2 cellular contexts compared by ENCODE assay signal in genomic region chr3:136624894-136625815, GRCh38.
TF ChIP-seq lines count a peak whose summit lies in the region.

No MANE protein-coding gene starts in this region.

TF ChIP-seq in K562, 482 proteins besides CTCF, POLR2A, EP300 and RAD21 (continued from another document):
- TF ChIP-seq ATF3 (IDR thresholded peaks at IDR 0.05): peak; percentile 19; the same call in 1 of the 2 replicates
- TF ChIP-seq ATF3 (CRISPR knock-in tag; conservative IDR thresholded peaks at IDR 0.05): no peak
- TF ChIP-seq ZNF764 (CRISPR knock-in tag; IDR thresholded peaks at IDR 0.05; ENCODE audit: low read depth): no peak
- no peak for TF ChIP-seq ZNF23 (CRISPR knock-in tag; IDR thresholded peaks at IDR 0.05)

TF ChIP-seq in liver, 16 proteins besides CTCF, POLR2A, EP300 and RAD21 (continued from another document):
- TF ChIP-seq, protein P1, sequence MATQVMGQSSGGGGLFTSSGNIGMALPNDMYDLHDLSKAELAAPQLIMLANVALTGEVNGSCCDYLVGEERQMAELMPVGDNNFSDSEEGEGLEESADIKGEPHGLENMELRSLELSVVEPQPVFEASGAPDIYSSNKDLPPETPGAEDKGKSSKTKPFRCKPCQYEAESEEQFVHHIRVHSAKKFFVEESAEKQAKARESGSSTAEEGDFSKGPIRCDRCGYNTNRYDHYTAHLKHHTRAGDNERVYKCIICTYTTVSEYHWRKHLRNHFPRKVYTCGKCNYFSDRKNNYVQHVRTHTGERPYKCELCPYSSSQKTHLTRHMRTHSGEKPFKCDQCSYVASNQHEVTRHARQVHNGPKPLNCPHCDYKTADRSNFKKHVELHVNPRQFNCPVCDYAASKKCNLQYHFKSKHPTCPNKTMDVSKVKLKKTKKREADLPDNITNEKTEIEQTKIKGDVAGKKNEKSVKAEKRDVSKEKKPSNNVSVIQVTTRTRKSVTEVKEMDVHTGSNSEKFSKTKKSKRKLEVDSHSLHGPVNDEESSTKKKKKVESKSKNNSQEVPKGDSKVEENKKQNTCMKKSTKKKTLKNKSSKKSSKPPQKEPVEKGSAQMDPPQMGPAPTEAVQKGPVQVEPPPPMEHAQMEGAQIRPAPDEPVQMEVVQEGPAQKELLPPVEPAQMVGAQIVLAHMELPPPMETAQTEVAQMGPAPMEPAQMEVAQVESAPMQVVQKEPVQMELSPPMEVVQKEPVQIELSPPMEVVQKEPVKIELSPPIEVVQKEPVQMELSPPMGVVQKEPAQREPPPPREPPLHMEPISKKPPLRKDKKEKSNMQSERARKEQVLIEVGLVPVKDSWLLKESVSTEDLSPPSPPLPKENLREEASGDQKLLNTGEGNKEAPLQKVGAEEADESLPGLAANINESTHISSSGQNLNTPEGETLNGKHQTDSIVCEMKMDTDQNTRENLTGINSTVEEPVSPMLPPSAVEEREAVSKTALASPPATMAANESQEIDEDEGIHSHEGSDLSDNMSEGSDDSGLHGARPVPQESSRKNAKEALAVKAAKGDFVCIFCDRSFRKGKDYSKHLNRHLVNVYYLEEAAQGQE (IDR thresholded peaks at IDR 0.05): peak; percentile 29
- no peak for TF ChIP-seq HNF4G (IDR thresholded peaks at IDR 0.05)
